Comparison of ENCODE assay signal across 1 cellular context in the genomic region with DNA sequence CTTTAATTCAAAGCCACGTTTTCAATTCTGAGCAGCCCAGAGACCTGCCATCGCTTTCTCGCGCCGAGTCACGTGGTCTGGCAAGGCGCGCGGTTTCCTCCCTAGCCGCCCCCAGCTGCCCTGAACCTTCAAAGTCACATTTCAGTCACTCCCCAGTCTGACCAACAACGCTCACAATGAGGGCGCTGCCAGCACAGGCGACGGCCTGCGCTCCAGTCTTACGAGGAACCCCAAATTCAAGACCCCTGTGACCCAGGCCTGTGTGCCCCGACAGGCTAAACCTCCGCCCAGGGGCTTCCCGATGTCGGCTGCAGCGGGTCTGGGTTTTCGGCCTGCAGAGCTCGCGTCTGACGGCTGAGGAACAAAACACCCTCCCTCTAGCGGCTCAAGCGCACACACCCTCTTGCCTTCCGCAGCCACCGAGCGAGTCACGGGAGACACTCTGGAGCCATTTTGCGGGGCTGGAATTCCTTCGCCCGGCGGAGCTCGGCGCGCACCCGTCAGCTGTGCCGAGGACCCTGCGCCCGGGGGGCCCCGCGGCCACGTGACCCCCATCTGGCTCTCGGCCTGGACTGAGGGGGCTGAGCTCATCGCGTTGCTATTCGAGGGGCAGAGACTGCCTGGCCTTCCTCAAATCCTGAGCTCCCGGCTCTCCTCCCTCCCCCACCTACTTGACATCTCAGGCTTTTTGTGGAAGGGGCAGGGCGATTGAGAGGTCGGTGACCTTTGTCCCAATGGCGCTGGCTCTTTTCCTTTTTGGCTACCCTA.
TF ChIP-seq lines count a peak whose summit lies in the region.

No MANE protein-coding gene starts in this region.

TF ChIP-seq in HepG2, 621 proteins besides CTCF, POLR2A, EP300 and RAD21 (continued from another document and continues in another):
- TF ChIP-seq, protein P1, sequence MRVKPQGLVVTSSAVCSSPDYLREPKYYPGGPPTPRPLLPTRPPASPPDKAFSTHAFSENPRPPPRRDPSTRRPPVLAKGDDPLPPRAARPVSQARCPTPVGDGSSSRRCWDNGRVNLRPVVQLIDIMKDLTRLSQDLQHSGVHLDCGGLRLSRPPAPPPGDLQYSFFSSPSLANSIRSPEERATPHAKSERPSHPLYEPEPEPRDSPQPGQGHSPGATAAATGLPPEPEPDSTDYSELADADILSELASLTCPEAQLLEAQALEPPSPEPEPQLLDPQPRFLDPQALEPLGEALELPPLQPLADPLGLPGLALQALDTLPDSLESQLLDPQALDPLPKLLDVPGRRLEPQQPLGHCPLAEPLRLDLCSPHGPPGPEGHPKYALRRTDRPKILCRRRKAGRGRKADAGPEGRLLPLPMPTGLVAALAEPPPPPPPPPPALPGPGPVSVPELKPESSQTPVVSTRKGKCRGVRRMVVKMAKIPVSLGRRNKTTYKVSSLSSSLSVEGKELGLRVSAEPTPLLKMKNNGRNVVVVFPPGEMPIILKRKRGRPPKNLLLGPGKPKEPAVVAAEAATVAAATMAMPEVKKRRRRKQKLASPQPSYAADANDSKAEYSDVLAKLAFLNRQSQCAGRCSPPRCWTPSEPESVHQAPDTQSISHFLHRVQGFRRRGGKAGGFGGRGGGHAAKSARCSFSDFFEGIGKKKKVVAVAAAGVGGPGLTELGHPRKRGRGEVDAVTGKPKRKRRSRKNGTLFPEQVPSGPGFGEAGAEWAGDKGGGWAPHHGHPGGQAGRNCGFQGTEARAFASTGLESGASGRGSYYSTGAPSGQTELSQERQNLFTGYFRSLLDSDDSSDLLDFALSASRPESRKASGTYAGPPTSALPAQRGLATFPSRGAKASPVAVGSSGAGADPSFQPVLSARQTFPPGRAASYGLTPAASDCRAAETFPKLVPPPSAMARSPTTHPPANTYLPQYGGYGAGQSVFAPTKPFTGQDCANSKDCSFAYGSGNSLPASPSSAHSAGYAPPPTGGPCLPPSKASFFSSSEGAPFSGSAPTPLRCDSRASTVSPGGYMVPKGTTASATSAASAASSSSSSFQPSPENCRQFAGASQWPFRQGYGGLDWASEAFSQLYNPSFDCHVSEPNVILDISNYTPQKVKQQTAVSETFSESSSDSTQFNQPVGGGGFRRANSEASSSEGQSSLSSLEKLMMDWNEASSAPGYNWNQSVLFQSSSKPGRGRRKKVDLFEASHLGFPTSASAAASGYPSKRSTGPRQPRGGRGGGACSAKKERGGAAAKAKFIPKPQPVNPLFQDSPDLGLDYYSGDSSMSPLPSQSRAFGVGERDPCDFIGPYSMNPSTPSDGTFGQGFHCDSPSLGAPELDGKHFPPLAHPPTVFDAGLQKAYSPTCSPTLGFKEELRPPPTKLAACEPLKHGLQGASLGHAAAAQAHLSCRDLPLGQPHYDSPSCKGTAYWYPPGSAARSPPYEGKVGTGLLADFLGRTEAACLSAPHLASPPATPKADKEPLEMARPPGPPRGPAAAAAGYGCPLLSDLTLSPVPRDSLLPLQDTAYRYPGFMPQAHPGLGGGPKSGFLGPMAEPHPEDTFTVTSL (CRISPR knock-in tag; IDR thresholded peaks at IDR 0.05; ENCODE audit: borderline replicate concordance), result peak; percentile 42; the same call in 1 of the 2 replicates
- TF ChIP-seq GTF3A (CRISPR knock-in tag; conservative IDR thresholded peaks at IDR 0.05) (no peak), ZNF121 (CRISPR knock-in tag; IDR thresholded peaks at IDR 0.05) (no peak), U2AF1 (optimal IDR thresholded peaks at IDR 0.05; ENCODE audit: low read depth, low read length) (peak; percentile 50), HHEX (CRISPR knock-in tag; IDR thresholded peaks at IDR 0.05) (no peak), TEAD3 (CRISPR knock-in tag; optimal IDR thresholded peaks at IDR 0.05; ENCODE audit: borderline replicate concordance) (peak; percentile 74), PRMT3 (CRISPR knock-in tag; IDR thresholded peaks at IDR 0.05; ENCODE audit: borderline replicate concordance, low read depth) (0 out of 2 replicates have a peak, but pooled peaks have one; percentile 35), MIER2 (CRISPR knock-in tag; IDR thresholded peaks at IDR 0.05) (no peak), RFXAP (CRISPR knock-in tag; IDR thresholded peaks at IDR 0.05; ENCODE audit: borderline replicate concordance) (no peak), KLF16 (CRISPR knock-in tag; IDR thresholded peaks at IDR 0.05) (peak; percentile 40 to 41; a peak in 1 of 4 replicates), LCORL (IDR thresholded peaks at IDR 0.05) (no peak), LCORL (CRISPR knock-in tag; IDR thresholded peaks at IDR 0.05) (0 out of 2 replicates have a peak, but pooled peaks have one; percentile 51), HOXA3 (CRISPR knock-in tag; IDR thresholded peaks at IDR 0.05) (peak; percentile 55), RBM39 (IDR thresholded peaks at IDR 0.05; ENCODE audit: low read depth, low read length, poor library complexity, severe bottlenecking) (no peak), ZNF570 (CRISPR knock-in tag; IDR thresholded peaks at IDR 0.05; ENCODE audit: borderline replicate concordance) (peak; percentile 85; the same call in 1 of the 2 replicates), FOXM1 (CRISPR knock-in tag; IDR thresholded peaks at IDR 0.05) (no peak), ZNF546 (CRISPR knock-in tag; conservative IDR thresholded peaks at IDR 0.05) (no peak), BORCS8-MEF2B (CRISPR knock-in tag; IDR thresholded peaks at IDR 0.05) (peak; percentile 90), ZMAT3 (CRISPR knock-in tag; conservative IDR thresholded peaks at IDR 0.05) (peak; percentile 51; the same call in 1 of the 2 replicates), ZNF382 (CRISPR knock-in tag; IDR thresholded peaks at IDR 0.05; ENCODE audit: borderline replicate concordance) (no peak), TBL1XR1 (IDR thresholded peaks at IDR 0.05; ENCODE audit: borderline replicate concordance, low read length, partially characterized antibody) (no peak), SALL2 (CRISPR knock-in tag; IDR thresholded peaks at IDR 0.05) (no peak), GATAD2A (CRISPR knock-in tag; IDR thresholded peaks at IDR 0.05) (peak; percentile 14; the same call in 1 of the 2 replicates), TCF7 (IDR thresholded peaks at IDR 0.05; ENCODE audit: low read depth) (no peak), HDAC6 (IDR thresholded peaks at IDR 0.05; ENCODE audit: low read depth, low read length) (no peak), DNMT3B (CRISPR knock-in tag; conservative IDR thresholded peaks at IDR 0.05) (no peak)
- TF ChIP-seq, protein P2, sequence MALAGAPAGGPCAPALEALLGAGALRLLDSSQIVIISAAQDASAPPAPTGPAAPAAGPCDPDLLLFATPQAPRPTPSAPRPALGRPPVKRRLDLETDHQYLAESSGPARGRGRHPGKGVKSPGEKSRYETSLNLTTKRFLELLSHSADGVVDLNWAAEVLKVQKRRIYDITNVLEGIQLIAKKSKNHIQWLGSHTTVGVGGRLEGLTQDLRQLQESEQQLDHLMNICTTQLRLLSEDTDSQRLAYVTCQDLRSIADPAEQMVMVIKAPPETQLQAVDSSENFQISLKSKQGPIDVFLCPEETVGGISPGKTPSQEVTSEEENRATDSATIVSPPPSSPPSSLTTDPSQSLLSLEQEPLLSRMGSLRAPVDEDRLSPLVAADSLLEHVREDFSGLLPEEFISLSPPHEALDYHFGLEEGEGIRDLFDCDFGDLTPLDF (CRISPR knock-in tag; IDR thresholded peaks at IDR 0.05), result peak; percentile 59; the same call in 1 of the 2 replicates
- TF ChIP-seq, protein P3, sequence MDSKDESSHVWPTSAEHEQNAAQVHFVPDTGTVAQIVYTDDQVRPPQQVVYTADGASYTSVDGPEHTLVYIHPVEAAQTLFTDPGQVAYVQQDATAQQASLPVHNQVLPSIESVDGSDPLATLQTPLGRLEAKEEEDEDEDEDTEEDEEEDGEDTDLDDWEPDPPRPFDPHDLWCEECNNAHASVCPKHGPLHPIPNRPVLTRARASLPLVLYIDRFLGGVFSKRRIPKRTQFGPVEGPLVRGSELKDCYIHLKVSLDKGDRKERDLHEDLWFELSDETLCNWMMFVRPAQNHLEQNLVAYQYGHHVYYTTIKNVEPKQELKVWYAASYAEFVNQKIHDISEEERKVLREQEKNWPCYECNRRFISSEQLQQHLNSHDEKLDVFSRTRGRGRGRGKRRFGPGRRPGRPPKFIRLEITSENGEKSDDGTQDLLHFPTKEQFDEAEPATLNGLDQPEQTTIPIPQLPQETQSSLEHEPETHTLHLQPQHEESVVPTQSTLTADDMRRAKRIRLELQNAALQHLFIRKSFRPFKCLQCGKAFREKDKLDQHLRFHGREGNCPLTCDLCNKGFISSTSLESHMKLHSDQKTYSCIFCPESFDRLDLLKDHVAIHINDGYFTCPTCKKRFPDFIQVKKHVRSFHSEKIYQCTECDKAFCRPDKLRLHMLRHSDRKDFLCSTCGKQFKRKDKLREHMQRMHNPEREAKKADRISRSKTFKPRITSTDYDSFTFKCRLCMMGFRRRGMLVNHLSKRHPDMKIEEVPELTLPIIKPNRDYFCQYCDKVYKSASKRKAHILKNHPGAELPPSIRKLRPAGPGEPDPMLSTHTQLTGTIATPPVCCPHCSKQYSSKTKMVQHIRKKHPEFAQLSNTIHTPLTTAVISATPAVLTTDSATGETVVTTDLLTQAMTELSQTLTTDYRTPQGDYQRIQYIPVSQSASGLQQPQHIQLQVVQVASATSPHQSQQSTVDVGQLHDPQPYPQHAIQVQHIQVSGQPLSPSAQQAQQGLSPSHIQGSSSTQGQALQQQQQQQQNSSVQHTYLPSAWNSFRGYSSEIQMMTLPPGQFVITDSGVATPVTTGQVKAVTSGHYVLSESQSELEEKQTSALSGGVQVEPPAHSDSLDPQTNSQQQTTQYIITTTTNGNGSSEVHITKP (CRISPR knock-in tag; IDR thresholded peaks at IDR 0.05; ENCODE audit: low read depth), result no peak
- TF ChIP-seq, protein P4, sequence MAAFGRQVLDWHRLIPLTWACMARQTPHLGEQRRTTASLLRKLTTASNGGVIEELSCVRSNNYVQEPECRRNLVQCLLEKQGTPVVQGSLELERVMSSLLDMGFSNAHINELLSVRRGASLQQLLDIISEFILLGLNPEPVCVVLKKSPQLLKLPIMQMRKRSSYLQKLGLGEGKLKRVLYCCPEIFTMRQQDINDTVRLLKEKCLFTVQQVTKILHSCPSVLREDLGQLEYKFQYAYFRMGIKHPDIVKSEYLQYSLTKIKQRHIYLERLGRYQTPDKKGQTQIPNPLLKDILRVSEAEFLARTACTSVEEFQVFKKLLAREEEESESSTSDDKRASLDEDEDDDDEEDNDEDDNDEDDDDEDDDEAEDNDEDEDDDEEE (CRISPR knock-in tag; IDR thresholded peaks at IDR 0.05), result peak; percentile 92
- TF ChIP-seq, protein P5, sequence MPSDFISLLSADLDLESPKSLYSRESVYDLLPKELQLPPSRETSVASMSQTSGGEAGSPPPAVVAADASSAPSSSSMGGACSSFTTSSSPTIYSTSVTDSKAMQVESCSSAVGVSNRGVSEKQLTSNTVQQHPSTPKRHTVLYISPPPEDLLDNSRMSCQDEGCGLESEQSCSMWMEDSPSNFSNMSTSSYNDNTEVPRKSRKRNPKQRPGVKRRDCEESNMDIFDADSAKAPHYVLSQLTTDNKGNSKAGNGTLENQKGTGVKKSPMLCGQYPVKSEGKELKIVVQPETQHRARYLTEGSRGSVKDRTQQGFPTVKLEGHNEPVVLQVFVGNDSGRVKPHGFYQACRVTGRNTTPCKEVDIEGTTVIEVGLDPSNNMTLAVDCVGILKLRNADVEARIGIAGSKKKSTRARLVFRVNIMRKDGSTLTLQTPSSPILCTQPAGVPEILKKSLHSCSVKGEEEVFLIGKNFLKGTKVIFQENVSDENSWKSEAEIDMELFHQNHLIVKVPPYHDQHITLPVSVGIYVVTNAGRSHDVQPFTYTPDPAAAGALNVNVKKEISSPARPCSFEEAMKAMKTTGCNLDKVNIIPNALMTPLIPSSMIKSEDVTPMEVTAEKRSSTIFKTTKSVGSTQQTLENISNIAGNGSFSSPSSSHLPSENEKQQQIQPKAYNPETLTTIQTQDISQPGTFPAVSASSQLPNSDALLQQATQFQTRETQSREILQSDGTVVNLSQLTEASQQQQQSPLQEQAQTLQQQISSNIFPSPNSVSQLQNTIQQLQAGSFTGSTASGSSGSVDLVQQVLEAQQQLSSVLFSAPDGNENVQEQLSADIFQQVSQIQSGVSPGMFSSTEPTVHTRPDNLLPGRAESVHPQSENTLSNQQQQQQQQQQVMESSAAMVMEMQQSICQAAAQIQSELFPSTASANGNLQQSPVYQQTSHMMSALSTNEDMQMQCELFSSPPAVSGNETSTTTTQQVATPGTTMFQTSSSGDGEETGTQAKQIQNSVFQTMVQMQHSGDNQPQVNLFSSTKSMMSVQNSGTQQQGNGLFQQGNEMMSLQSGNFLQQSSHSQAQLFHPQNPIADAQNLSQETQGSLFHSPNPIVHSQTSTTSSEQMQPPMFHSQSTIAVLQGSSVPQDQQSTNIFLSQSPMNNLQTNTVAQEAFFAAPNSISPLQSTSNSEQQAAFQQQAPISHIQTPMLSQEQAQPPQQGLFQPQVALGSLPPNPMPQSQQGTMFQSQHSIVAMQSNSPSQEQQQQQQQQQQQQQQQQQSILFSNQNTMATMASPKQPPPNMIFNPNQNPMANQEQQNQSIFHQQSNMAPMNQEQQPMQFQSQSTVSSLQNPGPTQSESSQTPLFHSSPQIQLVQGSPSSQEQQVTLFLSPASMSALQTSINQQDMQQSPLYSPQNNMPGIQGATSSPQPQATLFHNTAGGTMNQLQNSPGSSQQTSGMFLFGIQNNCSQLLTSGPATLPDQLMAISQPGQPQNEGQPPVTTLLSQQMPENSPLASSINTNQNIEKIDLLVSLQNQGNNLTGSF (CRISPR knock-in tag; IDR thresholded peaks at IDR 0.05), result peak; percentile 72; the same call in 1 of the 2 replicates
- TF ChIP-seq, protein P6, sequence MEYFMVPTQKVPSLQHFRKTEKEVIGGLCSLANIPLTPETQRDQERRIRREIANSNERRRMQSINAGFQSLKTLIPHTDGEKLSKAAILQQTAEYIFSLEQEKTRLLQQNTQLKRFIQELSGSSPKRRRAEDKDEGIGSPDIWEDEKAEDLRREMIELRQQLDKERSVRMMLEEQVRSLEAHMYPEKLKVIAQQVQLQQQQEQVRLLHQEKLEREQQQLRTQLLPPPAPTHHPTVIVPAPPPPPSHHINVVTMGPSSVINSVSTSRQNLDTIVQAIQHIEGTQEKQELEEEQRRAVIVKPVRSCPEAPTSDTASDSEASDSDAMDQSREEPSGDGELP (IDR thresholded peaks at IDR 0.05; ENCODE audit: borderline replicate concordance, low read depth), result peak; percentile 88; the same call in 1 of the 2 replicates
- TF ChIP-seq, protein P7, sequence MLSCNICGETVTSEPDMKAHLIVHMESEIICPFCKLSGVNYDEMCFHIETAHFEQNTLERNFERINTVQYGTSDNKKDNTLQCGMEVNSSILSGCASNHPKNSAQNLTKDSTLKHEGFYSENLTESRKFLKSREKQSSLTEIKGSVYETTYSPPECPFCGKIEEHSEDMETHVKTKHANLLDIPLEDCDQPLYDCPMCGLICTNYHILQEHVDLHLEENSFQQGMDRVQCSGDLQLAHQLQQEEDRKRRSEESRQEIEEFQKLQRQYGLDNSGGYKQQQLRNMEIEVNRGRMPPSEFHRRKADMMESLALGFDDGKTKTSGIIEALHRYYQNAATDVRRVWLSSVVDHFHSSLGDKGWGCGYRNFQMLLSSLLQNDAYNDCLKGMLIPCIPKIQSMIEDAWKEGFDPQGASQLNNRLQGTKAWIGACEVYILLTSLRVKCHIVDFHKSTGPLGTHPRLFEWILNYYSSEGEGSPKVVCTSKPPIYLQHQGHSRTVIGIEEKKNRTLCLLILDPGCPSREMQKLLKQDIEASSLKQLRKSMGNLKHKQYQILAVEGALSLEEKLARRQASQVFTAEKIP (CRISPR knock-in tag; IDR thresholded peaks at IDR 0.05; ENCODE audit: borderline replicate concordance), result no peak
- TF ChIP-seq, protein P8, sequence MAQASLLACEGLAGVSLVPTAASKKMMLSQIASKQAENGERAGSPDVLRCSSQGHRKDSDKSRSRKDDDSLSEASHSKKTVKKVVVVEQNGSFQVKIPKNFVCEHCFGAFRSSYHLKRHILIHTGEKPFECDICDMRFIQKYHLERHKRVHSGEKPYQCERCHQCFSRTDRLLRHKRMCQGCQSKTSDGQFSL (CRISPR knock-in tag; IDR thresholded peaks at IDR 0.05), result no peak
